ENCODE assay signal across 11 cellular contexts in genomic region chrX:136691028-136691809, GRCh38. TPM values are rescaled to one million over a fixed set of nuclear protein-coding genes. Genes with fewer than 3 reads are reported as not detected.
A peak's percentile ranks its signal among the peaks of the same experiment; 100 is the strongest.
DNase-seq lines count a peak whose midpoint lies in the region; ATAC-seq lines count a peak whose summit lies in the region.
"Had no signal": no experiment of that assay in that cellular context is flagged by ENCODE, and none has a peak within 500 bp of the region (broad histone marks: within the 10 kb centered on the region; RNA-seq: fewer than 3 reads in every experiment).

No MANE protein-coding gene starts in this region.

- peaks cover 63% of the 10 kb centered on the region for H3K4me1 Mint-ChIP-seq in T-helper 2 cell treated with Interferon-gamma antibody and Interleukin-4, amounts not matched to agents 5 μg/mL and 100 μg/mL, for 36 hours (ENCODE audit: low read depth)

- peak overlapping the region; percentile 67 for H3K4me3 Mint-ChIP-seq in T-helper 2 cell treated with Interferon-gamma antibody and Interleukin-4, amounts not matched to agents 5 μg/mL and 100 μg/mL, for 36 hours

- H3K36me3 Mint-ChIP-seq in T-helper 2 cell treated with Interferon-gamma antibody and Interleukin-4, amounts not matched to agents 5 μg/mL and 100 μg/mL, for 36 hours (ENCODE audit: low read depth), result peaks cover 47% of the 10 kb centered on the region

- peak overlapping the region; percentile 89 for H3K27ac Mint-ChIP-seq in T-helper 2 cell treated with Interferon-gamma antibody and Interleukin-4, amounts not matched to agents 5 μg/mL and 100 μg/mL, for 36 hours

- H3K27me3 Mint-ChIP-seq in T-helper 2 cell treated with Interferon-gamma antibody and Interleukin-4, amounts not matched to agents 5 μg/mL and 100 μg/mL, for 36 hours (ENCODE audit: low read depth), result no peaks in the 10 kb centered on the region

- no peaks in the 10 kb centered on the region for H3K9me3 Mint-ChIP-seq in T-helper 2 cell treated with Interferon-gamma antibody and Interleukin-4, amounts not matched to agents 5 μg/mL and 100 μg/mL, for 36 hours

- DNase-seq in EH (ENCODE audit: low read depth) (peak; percentile 5), HCEC 1CT (peak; percentile 13), kidney tubule cell (ENCODE audit: low spot score) (peak; percentile 79), left lobe of liver (ENCODE audit: low spot score) (no peak), activated gamma-delta T cell (lab: John Stamatoyannopoulos, UW) (no peak)
- DNase-seq in T-helper 2 cell treated with Interferon-gamma antibody and Interleukin-4, amounts not matched to agents 5 μg/mL and 100 μg/mL, for 36 hours (ENCODE audit: low spot score), result no peak
- DNase-seq: stimulated activated CD4-positive, alpha-beta T cell treated with anti-CD3 and anti-CD28 coated beads, Interleukin-12 subunit alpha, Interleukin-12 subunit beta, amount 100 ng/mL, for 4 hours had no signal

- ATAC-seq in left lobe of liver, result no peak
- no peak for ATAC-seq in HG03354 (IDR thresholded peaks at IDR 0.05; ENCODE audit: poor library complexity, severe bottlenecking, unreplicated experiment)
- ATAC-seq in HG02938 (IDR thresholded peaks at IDR 0.05; ENCODE audit: unreplicated experiment), result no peak

RNA-seq across cellular contexts. Expression of gene CD40LG, which starts 43.3 kb away (rescaled TPM):
- total RNA-seq in left lobe of liver, result 0.15 TPM
- total RNA-seq: dermis microvascular lymphatic vessel endothelial cell, hepatocyte had no signal

Comparison
In these comparisons a context has a peak if more than half of its experiments do, and no peak if none do; other contexts are left out.
1. DNase-seq: peak in EH (single experiment), HCEC 1CT (single experiment) and kidney tubule cell (single experiment); none in T-helper 2 cell treated with Interferon-gamma antibody and Interleukin-4, amounts not matched to agents 5 μg/mL and 100 μg/mL, for 36 hours (single experiment), left lobe of liver (single experiment) and activated gamma-delta T cell (single experiment).